ENCODE assay signal across 23 cellular contexts in genomic region chr14:71780822-71781221, GRCh38.
"Had no signal": no experiment of that assay in that cellular context is flagged by ENCODE, and none has a peak within 500 bp of the region (broad histone marks: within the 10 kb centered on the region; RNA-seq: fewer than 3 reads in every experiment).

No MANE protein-coding gene starts in this region.

- H3K4me3 Mint-ChIP-seq: activated CD4-positive, alpha-beta memory T cell treated with anti-CD3 and anti-CD28 coated beads, Interleukin-2, amount 10 ng/mL, durations not matched to agents 7 days and 5 days; activated CD4-positive, alpha-beta T cell treated with anti-CD3 and anti-CD28 coated beads for 36 hours; activated naive CD4-positive, alpha-beta T cell treated with anti-CD3 and anti-CD28 coated beads, Interleukin-2, amount 10 ng/mL, durations not matched to agents 7 days and 5 days; activated naive CD8-positive, alpha-beta T cell treated with anti-CD3 and anti-CD28 coated beads for 36 hours; activated T-helper 17 cell treated with anti-CD3 and anti-CD28 coated beads, Interleukin-2, amount 50 U/mL, for 72 hours had no signal

- H3K27ac ChIP-seq: brain microvascular endothelial cell, SJCRH30 had no signal

- H3K4me3 ChIP-seq: K562, SJCRH30 had no signal

- ATAC-seq: activated CD4-positive, alpha-beta T cell treated with anti-CD3 and anti-CD28 coated beads for 36 hours; activated T-helper 17 cell treated with anti-CD3 and anti-CD28 coated beads, Interleukin-2, amount 50 U/mL, for 72 hours; K562 had no signal

- H3K27ac Mint-ChIP-seq: activated CD4-positive, alpha-beta memory T cell treated with anti-CD3 and anti-CD28 coated beads, Interleukin-2, amount 10 ng/mL, durations not matched to agents 7 days and 5 days; activated CD4-positive, alpha-beta T cell treated with anti-CD3 and anti-CD28 coated beads for 36 hours; activated naive CD4-positive, alpha-beta T cell treated with anti-CD3 and anti-CD28 coated beads, Interleukin-2, amount 10 ng/mL, durations not matched to agents 7 days and 5 days; activated naive CD8-positive, alpha-beta T cell treated with anti-CD3 and anti-CD28 coated beads for 36 hours; activated T-helper 17 cell treated with anti-CD3 and anti-CD28 coated beads, Interleukin-2, amount 50 U/mL, for 72 hours had no signal

- H3K36me3 ChIP-seq: brain microvascular endothelial cell, SJCRH30 had no signal

- H3K4me1 ChIP-seq: SJCRH30 had no signal

- H3K27me3 ChIP-seq: brain microvascular endothelial cell, SJCRH30 had no signal

- DNase-seq: activated CD4-positive, alpha-beta memory T cell treated with anti-CD3 and anti-CD28 coated beads, Interleukin-2, amount 10 ng/mL, durations not matched to agents 7 days and 5 days; activated CD4-positive, alpha-beta T cell treated with anti-CD3 and anti-CD28 coated beads for 36 hours; activated CD4-positive, alpha-beta T cell treated with anti-CD3 and anti-CD28 coated beads, Interleukin-2, amount 50 U/mL, for 1 hour; activated CD4-positive, CD25-positive, alpha-beta regulatory T cell; activated gamma-delta T cell treated with Interleukin-2 at 50 U/mL for 16 hours; activated naive CD4-positive, alpha-beta T cell treated with anti-CD3 and anti-CD28 coated beads, Interleukin-2, amount 10 ng/mL, durations not matched to agents 7 days and 5 days; activated naive CD8-positive, alpha-beta T cell treated with anti-CD3 and anti-CD28 coated beads for 36 hours; activated T-cell treated with anti-CD3 and anti-CD28 coated beads for 4 hours; activated T-cell treated with anti-CD3 and anti-CD28 coated beads, Interleukin-2, amount 50 U/mL, for 48 hours; brain microvascular endothelial cell; Karpas-422; MM.1S; NCI-H1105 treated with DMSO at 0.1 percent for 48 hours; NCI-H1436 treated with DMSO at 0.1 percent for 48 hours; NCI-H187; NCI-H2081 treated with DMSO at 0.1 percent for 48 hours; NCI-H446; NCI-H524; SJCRH30; SK-N-SH; T-helper 1 cell had no signal

- H3K36me3 Mint-ChIP-seq: activated naive CD4-positive, alpha-beta T cell treated with anti-CD3 and anti-CD28 coated beads, Interleukin-2, amount 10 ng/mL, durations not matched to agents 7 days and 5 days; activated naive CD8-positive, alpha-beta T cell treated with anti-CD3 and anti-CD28 coated beads for 36 hours had no signal

- H3K9me3 Mint-ChIP-seq: activated CD4-positive, alpha-beta memory T cell treated with anti-CD3 and anti-CD28 coated beads, Interleukin-2, amount 10 ng/mL, durations not matched to agents 7 days and 5 days; activated naive CD4-positive, alpha-beta T cell treated with anti-CD3 and anti-CD28 coated beads, Interleukin-2, amount 10 ng/mL, durations not matched to agents 7 days and 5 days; activated naive CD8-positive, alpha-beta T cell treated with anti-CD3 and anti-CD28 coated beads for 36 hours had no signal

- H3K9me3 ChIP-seq: SJCRH30, SK-N-SH had no signal
